9 cellular contexts compared by ENCODE assay signal in the genomic region with DNA sequence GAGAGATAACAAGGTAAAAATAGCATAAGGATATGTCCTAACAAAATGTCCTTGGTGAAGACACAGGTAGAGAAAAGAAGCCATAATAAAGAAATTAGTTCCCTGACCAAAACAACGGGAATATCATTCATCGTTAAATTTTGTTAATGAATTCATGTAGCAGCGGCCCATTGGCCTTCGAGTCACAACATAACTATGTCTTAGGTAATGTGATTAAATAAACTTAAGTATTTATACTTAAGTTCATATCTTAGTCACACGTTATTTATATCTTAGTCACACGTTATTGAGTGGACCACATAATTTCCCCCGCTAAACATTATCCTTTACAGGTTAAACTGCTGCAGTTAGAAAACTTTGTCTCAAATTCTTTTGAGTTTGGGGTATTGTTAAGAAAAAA. TPM values are rescaled to one million over a fixed set of nuclear protein-coding genes. Genes with fewer than 3 reads are reported as not detected.
DNase-seq lines count a peak whose midpoint lies in the region; ATAC-seq and TF ChIP-seq lines count a peak whose summit lies in the region.
"Had no signal": no experiment of that assay in that cellular context is flagged by ENCODE, and none has a peak within 500 bp of the region (broad histone marks: within the 10 kb centered on the region; RNA-seq: fewer than 3 reads in every experiment).

No MANE protein-coding gene starts in this region.

- H4K8ac ChIP-seq in neuronal stem cell (ENCODE audit: low read depth, low read length), result no peak overlapping the region

- H3K4me3 Mint-ChIP-seq in CD4-positive, alpha-beta T cell, result peak overlapping the region; percentile 52
- no peak overlapping the region for H3K4me3 Mint-ChIP-seq in activated naive CD4-positive, alpha-beta T cell treated with anti-CD3 and anti-CD28 coated beads, Interleukin-2, amount 10 ng/mL, durations not matched to agents 7 days and 5 days
- no peak overlapping the region for H3K4me3 Mint-ChIP-seq in activated CD4-positive, alpha-beta memory T cell treated with anti-CD3 and anti-CD28 coated beads, Interleukin-2, amount 10 ng/mL, durations not matched to agents 7 days and 5 days

- no peak overlapping the region for H3K4ac ChIP-seq in neuronal stem cell (ENCODE audit: low read length)

- POLR2A ChIA-PET in CD4-positive, alpha-beta T cell (lab: Charles Lee), result no interaction called here
- POLR2A ChIA-PET in Panc1 (lab: Charles Lee), result no interaction called here
- POLR2A ChIA-PET in activated CD4-positive, alpha-beta memory T cell treated with anti-CD3 and anti-CD28 coated beads, Interleukin-2, amount 10 ng/mL, durations not matched to agents 7 days and 5 days (lab: Charles Lee), result no interaction called here

- H3K4me1 ChIP-seq in Panc1 (ENCODE audit: control insufficient read depth, insufficient read depth, low read length) (peaks cover 18% of the 10 kb centered on the region; the same call in 1 of the 2 replicates), neuronal stem cell (ENCODE audit: control insufficient read depth in 2 of 2, insufficient read depth in 1 of 2, low read depth in 1 of 2, low read length in 2 of 2) (peaks cover 4 to 6% of the 10 kb centered on the region in 2 donors)

- no peak overlapping the region for H3K27ac Mint-ChIP-seq in CD4-positive, alpha-beta T cell
- H3K27ac Mint-ChIP-seq in activated naive CD4-positive, alpha-beta T cell treated with anti-CD3 and anti-CD28 coated beads, Interleukin-2, amount 10 ng/mL, durations not matched to agents 7 days and 5 days, result no peak overlapping the region
- no peak overlapping the region for H3K27ac Mint-ChIP-seq in activated naive CD4-positive, alpha-beta T cell treated with anti-CD3 and anti-CD28 coated beads, Interleukin-2, amount 50 U/mL, for 72 hours
- no peak overlapping the region for H3K27ac Mint-ChIP-seq in activated CD4-positive, alpha-beta memory T cell treated with anti-CD3 and anti-CD28 coated beads, Interleukin-2, amount 10 ng/mL, durations not matched to agents 7 days and 5 days
- H3K27ac Mint-ChIP-seq: activated naive CD4-positive, alpha-beta T cell treated with anti-CD3 and anti-CD28 coated beads, Interleukin-2, amount 50 U/mL, for 24 hours had no signal

- H3K79me1 ChIP-seq in neuronal stem cell (ENCODE audit: low read depth, low read length), result no peaks in the 10 kb centered on the region

- H2BK5ac ChIP-seq in neuronal stem cell (ENCODE audit: low read length), result no peak overlapping the region

- TF ChIP-seq CTCF in CD4-positive, alpha-beta T cell (IDR thresholded peaks at IDR 0.05), result no peak
- no peak for TF ChIP-seq CTCF in Panc1 (IDR thresholded peaks at IDR 0.05)

- no peak overlapping the region for H2BK12ac ChIP-seq in neuronal stem cell (ENCODE audit: low read length)

- H2AFZ ChIP-seq in neuronal stem cell (ENCODE audit: low read length), result peak overlapping the region; percentile 100

- intact Hi-C loops in CD4-positive, alpha-beta T cell (cut with DNase I, micrococcal nuclease), result no loop called here
- intact Hi-C loops in Panc1 (cut with micrococcal nuclease; ENCODE audit: unreplicated experiment), result no loop called here

- no peak overlapping the region for H3K9ac ChIP-seq in neuronal stem cell (ENCODE audit: low read depth, low read length, poor library complexity)

- H2BK15ac ChIP-seq in neuronal stem cell (ENCODE audit: low read length), result no peak overlapping the region

- H3K23ac ChIP-seq in neuronal stem cell (ENCODE audit: low read depth, low read length, poor library complexity), result no peak overlapping the region

- H3K18ac ChIP-seq in neuronal stem cell (ENCODE audit: low read length), result no peak overlapping the region

- in situ Hi-C loops in Panc1 (cut with HindIII; ENCODE audit: low pct_unique_long_range_greater_than_20kb, low sequenced_read_pairs), result no loop called here

- H2BK120ac ChIP-seq in neuronal stem cell (ENCODE audit: low read depth, low read length), result no peak overlapping the region

- WGBS in neuronal stem cell (ENCODE audit: extremely low coverage in 2 of 2, insufficient read length in 2 of 2, insufficient replicate concordance in 1 of 2), 2 donors, result no CpG with 5 or more reads among the region's 7 CpGs

- peaks cover 29% of the 10 kb centered on the region for H3K27me3 Mint-ChIP-seq in CD4-positive, alpha-beta T cell
- H3K27me3 Mint-ChIP-seq in activated naive CD4-positive, alpha-beta T cell treated with anti-CD3 and anti-CD28 coated beads, Interleukin-2, amount 10 ng/mL, durations not matched to agents 7 days and 5 days, result peaks cover 36% of the 10 kb centered on the region
- H3K27me3 Mint-ChIP-seq in activated CD4-positive, alpha-beta memory T cell treated with anti-CD3 and anti-CD28 coated beads, Interleukin-2, amount 10 ng/mL, durations not matched to agents 7 days and 5 days, result peaks cover 14% of the 10 kb centered on the region

- no peak for ATAC-seq in CD4-positive, alpha-beta T cell (ENCODE audit: poor library complexity)
- ATAC-seq in Panc1, result peak; percentile 43
- ATAC-seq in activated naive CD4-positive, alpha-beta T cell treated with anti-CD3 and anti-CD28 coated beads, Interleukin-2, amount 50 U/mL, for 72 hours, result no peak

- H3K36me3 ChIP-seq in Panc1 (ENCODE audit: control insufficient read depth, insufficient read depth, low read length), result no peaks in the 10 kb centered on the region
- no peaks in the 10 kb centered on the region for H3K36me3 ChIP-seq in neuronal stem cell (replicated peaks in 1 of 2; ENCODE audit: control insufficient read depth in 2 of 2, insufficient read depth in 2 of 2, low read length in 2 of 2)

- TSS peak; percentile 68 for BruUV-seq in Panc1 (replicated peaks; lab: Mats Ljungman, UMichigan)

- peak overlapping the region; percentile 83 for H3K4me2 ChIP-seq in neuronal stem cell (ENCODE audit: insufficient read depth, low read length, poor library complexity, severe bottlenecking)

- no peak overlapping the region for H3K27ac ChIP-seq in CD4-positive, alpha-beta T cell (ENCODE audit: low read depth, low read length)
- H3K27ac ChIP-seq in Panc1 (ENCODE audit: low read length) (peak overlapping the region; percentile 69), neuronal stem cell (replicated peaks; ENCODE audit: low read length) (no peak overlapping the region)

- peaks cover 3% of the 10 kb centered on the region for H3K36me3 Mint-ChIP-seq in CD4-positive, alpha-beta T cell (ENCODE audit: low read depth)
- H3K36me3 Mint-ChIP-seq in activated naive CD4-positive, alpha-beta T cell treated with anti-CD3 and anti-CD28 coated beads, Interleukin-2, amount 10 ng/mL, durations not matched to agents 7 days and 5 days, result no peaks in the 10 kb centered on the region
- H3K36me3 Mint-ChIP-seq in activated naive CD4-positive, alpha-beta T cell treated with anti-CD3 and anti-CD28 coated beads, Interleukin-2, amount 50 U/mL, for 72 hours, result peaks cover 0 to 6% of the 10 kb centered on the region in 2 donors
- no peaks in the 10 kb centered on the region for H3K36me3 Mint-ChIP-seq in activated CD4-positive, alpha-beta memory T cell treated with anti-CD3 and anti-CD28 coated beads, Interleukin-2, amount 10 ng/mL, durations not matched to agents 7 days and 5 days (ENCODE audit: low read depth)

- peaks cover 5% of the 10 kb centered on the region for H3K9me3 Mint-ChIP-seq in CD4-positive, alpha-beta T cell
- H3K9me3 Mint-ChIP-seq in activated naive CD4-positive, alpha-beta T cell treated with anti-CD3 and anti-CD28 coated beads, Interleukin-2, amount 10 ng/mL, durations not matched to agents 7 days and 5 days, result no peaks in the 10 kb centered on the region
- H3K9me3 Mint-ChIP-seq in activated naive CD4-positive, alpha-beta T cell treated with anti-CD3 and anti-CD28 coated beads, Interleukin-2, amount 50 U/mL, for 72 hours, result no peaks in the 10 kb centered on the region
- H3K9me3 Mint-ChIP-seq in activated CD4-positive, alpha-beta memory T cell treated with anti-CD3 and anti-CD28 coated beads, Interleukin-2, amount 10 ng/mL, durations not matched to agents 7 days and 5 days, result no peaks in the 10 kb centered on the region
- H3K9me3 Mint-ChIP-seq: activated naive CD4-positive, alpha-beta T cell treated with anti-CD3 and anti-CD28 coated beads, Interleukin-2, amount 50 U/mL, for 24 hours had no signal

- H3K4me3 ChIP-seq in Panc1 (ENCODE audit: low read depth in 2 of 2, low read length in 2 of 2), result peak overlapping the region; percentile 68 to 84
- H3K4me3 ChIP-seq in neuronal stem cell (ENCODE audit: low read length in 2 of 2), result peak overlapping the region in 1 of 2 donors; percentile 97

- H3K4me1 Mint-ChIP-seq in CD4-positive, alpha-beta T cell (ENCODE audit: low read depth), result peaks cover 9% of the 10 kb centered on the region
- peaks cover 6% of the 10 kb centered on the region for H3K4me1 Mint-ChIP-seq in activated naive CD4-positive, alpha-beta T cell treated with anti-CD3 and anti-CD28 coated beads, Interleukin-2, amount 10 ng/mL, durations not matched to agents 7 days and 5 days
- peaks cover 6% of the 10 kb centered on the region for H3K4me1 Mint-ChIP-seq in activated CD4-positive, alpha-beta memory T cell treated with anti-CD3 and anti-CD28 coated beads, Interleukin-2, amount 10 ng/mL, durations not matched to agents 7 days and 5 days

- H3K14ac ChIP-seq in neuronal stem cell (ENCODE audit: low read length), result no peak overlapping the region

- H3K27me3 ChIP-seq in CD4-positive, alpha-beta T cell (ENCODE audit: control insufficient read depth, insufficient read depth, low read length), result peaks cover 12% of the 10 kb centered on the region
- H3K27me3 ChIP-seq in Panc1 (ENCODE audit: control insufficient read depth, insufficient read depth, low read length), result no peaks in the 10 kb centered on the region
- no peaks in the 10 kb centered on the region for H3K27me3 ChIP-seq in neuronal stem cell (ENCODE audit: control insufficient read depth in 3 of 3, insufficient read depth in 3 of 3, low read depth in 1 of 3, low read length in 3 of 3)

- H2AK5ac ChIP-seq in neuronal stem cell (ENCODE audit: low read depth, low read length), result no peak overlapping the region

- CTCF ChIA-PET in CD4-positive, alpha-beta T cell (lab: Charles Lee), result interaction anchor here (1.1 kb wide), 1 partner anchor 690 kb away, joined by 3 read pairs; no protein-coding TSS in a partner anchor
- CTCF ChIA-PET in Panc1 (lab: Charles Lee), result interaction anchor here (0.6 kb wide), 1 partner anchor 341 kb away, joined by 6 read pairs; no protein-coding TSS in a partner anchor
- CTCF ChIA-PET in activated naive CD4-positive, alpha-beta T cell treated with anti-CD3 and anti-CD28 coated beads, Interleukin-2, amount 10 ng/mL, durations not matched to agents 7 days and 5 days (lab: Charles Lee), result no interaction called here
- CTCF ChIA-PET in activated CD4-positive, alpha-beta memory T cell treated with anti-CD3 and anti-CD28 coated beads, Interleukin-2, amount 10 ng/mL, durations not matched to agents 7 days and 5 days (lab: Charles Lee), result no interaction called here

- H3K9me3 ChIP-seq in CD4-positive, alpha-beta T cell (ENCODE audit: control insufficient read depth, low read length), result no peaks in the 10 kb centered on the region
- H3K9me3 ChIP-seq in Panc1 (ENCODE audit: control insufficient read depth, insufficient read depth, low read depth, low read length) (no peaks in the 10 kb centered on the region), neuronal stem cell (replicated peaks in 1 of 2; ENCODE audit: control insufficient read depth in 2 of 2, insufficient read depth in 1 of 2, low read depth in 1 of 2, low read length in 2 of 2) (no peaks in the 10 kb centered on the region)

- H4K91ac ChIP-seq in neuronal stem cell (ENCODE audit: low read depth, low read length, poor library complexity), result no peak overlapping the region

- no peak for DNase-seq in CD4-positive, alpha-beta T cell
- DNase-seq in Panc1 (ENCODE audit: low read depth, low spot score) (no peak), fibroblast of peridontal ligament (ENCODE audit: extremely low read depth) (peak; percentile 81), neuronal stem cell (ENCODE audit: low spot score) (no peak)
- no peak for DNase-seq in activated naive CD4-positive, alpha-beta T cell treated with anti-CD3 and anti-CD28 coated beads, Interleukin-2, amount 10 ng/mL, durations not matched to agents 7 days and 5 days
- DNase-seq in effector CD4-positive, alpha-beta T cell, result no peak
- DNase-seq in activated naive CD4-positive, alpha-beta T cell treated with anti-CD3 and anti-CD28 coated beads, Interleukin-2, amount 50 U/mL, for 72 hours (ENCODE audit: low spot score in 2 of 2), result no peak
- DNase-seq in activated CD4-positive, alpha-beta memory T cell treated with anti-CD3 and anti-CD28 coated beads, Interleukin-2, amount 10 ng/mL, durations not matched to agents 7 days and 5 days, result no peak

RNA-seq across cellular contexts. Expression of gene NEXN, which starts 1.2 kb away (rescaled TPM):
- under 1 TPM in 1 of 2 experiments, not detected in 1; 0.25 TPM for total RNA-seq in CD4-positive, alpha-beta T cell
- 5.4 TPM for total RNA-seq in Panc1 (2021; ENCODE audit: unreplicated experiment)
- 5.0 TPM for polyA plus RNA-seq in Panc1 (2012; ENCODE audit: insufficient read length)
- 18.3 TPM for polyA plus RNA-seq in neuronal stem cell (2013, experiment 1 of 2)
- polyA plus RNA-seq in neuronal stem cell (2013, experiment 2 of 2), result 19.5 TPM
- 1 to 10 TPM; 1.3 to 1.6 TPM for total RNA-seq in activated naive CD4-positive, alpha-beta T cell treated with anti-CD3 and anti-CD28 coated beads, Interleukin-2, amount 50 U/mL, for 72 hours
- total RNA-seq in activated CD4-positive, alpha-beta memory T cell treated with anti-CD3 and anti-CD28 coated beads, Interleukin-2, amount 10 ng/mL, durations not matched to agents 7 days and 5 days, result 1 to 10 TPM in 1 of 2 experiments, under 1 TPM in 1; 0.95 to 1.1 TPM

Comparison
In these comparisons a context has a peak if more than half of its experiments do, and no peak if none do; other contexts are left out.
1. CTCF ChIA-PET loops: an anchor here in CD4-positive, alpha-beta T cell (1.1 kb wide) and Panc1 (0.6 kb wide); none called in activated naive CD4-positive, alpha-beta T cell treated with anti-CD3 and anti-CD28 coated beads, Interleukin-2, amount 10 ng/mL, durations not matched to agents 7 days and 5 days and activated CD4-positive, alpha-beta memory T cell treated with anti-CD3 and anti-CD28 coated beads, Interleukin-2, amount 10 ng/mL, durations not matched to agents 7 days and 5 days.